In genomic region chr2:203014456-203015199, GRCh38 we compare ENCODE assay signal across 8 cellular contexts. TPM values are rescaled to one million over a fixed set of nuclear protein-coding genes. Genes with fewer than 3 reads are reported as not detected.
DNase-seq lines count a peak whose midpoint lies in the region; ATAC-seq and TF ChIP-seq lines count a peak whose summit lies in the region.

NBEAL1 (plus strand) TSS chr2:203014875; CDS start chr2:203016385, 1,510 bp downstream.

- H3K4me3 Mint-ChIP-seq in activated T-cell treated with anti-CD3 and anti-CD28 coated beads, Interleukin-2, amount 50 U/mL, for 72 hours = peak within 1 kb of the TSS; percentile 92 to 99

- TF ChIP-seq EP300 in esophagus muscularis mucosa (IDR thresholded peaks at IDR 0.05) = peak; percentile 40

- peak within 1 kb of the TSS; percentile 69 for H3K4me3 ChIP-seq in KMS-11 (IDR thresholded peaks at IDR 0.05; ENCODE audit: insufficient read depth, low read depth, low read length)
- peak within 1 kb of the TSS; percentile 54 to 91 (median 78) for H3K4me3 ChIP-seq in Peyer's patch
- H3K4me3 ChIP-seq in esophagus muscularis mucosa = peak within 1 kb of the TSS; percentile 78 to 91 (median 83)
- peak within 1 kb of the TSS; percentile 80 to 92 for H3K4me3 ChIP-seq in muscle layer of duodenum (ENCODE audit: low read depth in 1 of 2, low read length in 2 of 2)

- H3K4me1 ChIP-seq in KMS-11 (ENCODE audit: low read depth, poor library complexity, severe bottlenecking) (peaks cover 48% of the 10 kb centered on the region), Peyer's patch (peaks cover 0 to 18% (median 0%) of the 10 kb centered on the region in 4 donors), esophagus muscularis mucosa (peaks cover 3 to 51% (median 44%) of the 10 kb centered on the region in 4 donors), muscle layer of duodenum (ENCODE audit: control insufficient read depth in 1 of 2, insufficient read depth in 2 of 2, low read length in 2 of 2) (peaks cover 12 to 28% of the 10 kb centered on the region in 2 donors)

- H3K9ac ChIP-seq in KMS-11 = peak within 1 kb of the TSS; percentile 67; the same call in 1 of the 2 replicates

- peak; percentile 47 to 87 for TF ChIP-seq POLR2A in Peyer's patch (IDR thresholded peaks at IDR 0.05)
- peak; percentile 69 for TF ChIP-seq POLR2A in esophagus muscularis mucosa (IDR thresholded peaks at IDR 0.05; ENCODE audit: low read depth)

- H3K27ac ChIP-seq in KMS-11 (peak within 1 kb of the TSS; percentile 63), Peyer's patch (peak within 1 kb of the TSS; percentile 72 to 97 (median 94)), esophagus muscularis mucosa (replicated peaks in 1 of 4) (peak within 1 kb of the TSS; percentile 91 to 96 (median 94)), muscle layer of duodenum (ENCODE audit: low read length) (peak within 1 kb of the TSS; percentile 100)

- peak within 1 kb of the TSS; percentile 96 for H3K27ac Mint-ChIP-seq in activated T-cell treated with anti-CD3 and anti-CD28 coated beads, Interleukin-2, amount 50 U/mL, for 72 hours

- H3K4me1 Mint-ChIP-seq in activated T-cell treated with anti-CD3 and anti-CD28 coated beads, Interleukin-2, amount 50 U/mL, for 72 hours (ENCODE audit: low read depth) = peaks cover 45% of the 10 kb centered on the region

- H3K36me3 Mint-ChIP-seq in activated T-cell treated with anti-CD3 and anti-CD28 coated beads, Interleukin-2, amount 50 U/mL, for 72 hours (ENCODE audit: insufficient read depth in 2 of 2) = peaks cover 0 to 2% of the 10 kb centered on the region in 2 donors

- TF ChIP-seq CTCF in KMS-11 (conservative IDR thresholded peaks at IDR 0.05; ENCODE audit: low read depth, low read length) = no peak
- TF ChIP-seq CTCF in Peyer's patch (IDR thresholded peaks at IDR 0.05) = no peak
- TF ChIP-seq CTCF in esophagus muscularis mucosa (IDR thresholded peaks at IDR 0.05) = no peak

- H3K27me3 ChIP-seq in KMS-11 (ENCODE audit: insufficient read depth, low read depth) = no peaks in the 10 kb centered on the region
- no peaks in the 10 kb centered on the region for H3K27me3 ChIP-seq in Peyer's patch
- no peaks in the 10 kb centered on the region for H3K27me3 ChIP-seq in esophagus muscularis mucosa
- no peaks in the 10 kb centered on the region for H3K27me3 ChIP-seq in muscle layer of duodenum (ENCODE audit: low read depth, low read length)

- 0% methylated on average over 11 of the region's 59 CpGs for WGBS in esophagus muscularis mucosa

- DNase-seq in DMS53 treated with DMSO at 0.1 percent for 48 hours (lab: John Stamatoyannopoulos, UW; ENCODE audit: unreplicated experiment) = peak; percentile 89
- peak; percentile 95 to 99 (median 99) for DNase-seq in Peyer's patch
- DNase-seq in activated T-cell treated with anti-CD3 and anti-CD28 coated beads, Interleukin-2, amount 50 U/mL, for 72 hours = peak; percentile 97 to 99
- peak; percentile 99 for DNase-seq in esophagus muscularis mucosa (ENCODE audit: extremely low spot score)
- peak; percentile 93 to 96 for DNase-seq in stimulated activated CD8-positive, alpha-beta memory T cell treated with anti-CD3 and anti-CD28 coated beads, Interleukin-7, amount 100 ng/mL, for 4 hours (ENCODE audit: low read depth in 2 of 2)

- H3K4me2 ChIP-seq in KMS-11 = peak within 1 kb of the TSS; percentile 86

- H3K36me3 ChIP-seq in KMS-11 (ENCODE audit: insufficient read depth) = no peaks in the 10 kb centered on the region
- H3K36me3 ChIP-seq in Peyer's patch = no peaks in the 10 kb centered on the region
- no peaks in the 10 kb centered on the region for H3K36me3 ChIP-seq in esophagus muscularis mucosa
- peaks cover 0 to 3% of the 10 kb centered on the region in 2 donors for H3K36me3 ChIP-seq in muscle layer of duodenum (ENCODE audit: control insufficient read depth in 1 of 2, insufficient read depth in 2 of 2, low read length in 2 of 2)

- ATAC-seq in GM21737 (IDR thresholded peaks at IDR 0.05; ENCODE audit: unreplicated experiment) = peak; percentile 97
- peak; percentile 95 to 96 for ATAC-seq in activated T-cell treated with anti-CD3 and anti-CD28 coated beads, Interleukin-2, amount 50 U/mL, for 72 hours (replicated peaks in 1 of 2)

- H2AFZ ChIP-seq in KMS-11 (ENCODE audit: low read depth) = peak within 1 kb of the TSS; percentile 98

- H3K9me3 ChIP-seq in Peyer's patch (no peaks in the 10 kb centered on the region), esophagus muscularis mucosa (no peaks in the 10 kb centered on the region), muscle layer of duodenum (ENCODE audit: control insufficient read depth in 1 of 2, low read length in 2 of 2) (no peaks in the 10 kb centered on the region)

- H3K9me3 Mint-ChIP-seq in activated T-cell treated with anti-CD3 and anti-CD28 coated beads, Interleukin-2, amount 50 U/mL, for 72 hours = no peaks in the 10 kb centered on the region

- H4K20me1 ChIP-seq in KMS-11 (ENCODE audit: insufficient read depth) = no peaks in the 10 kb centered on the region

- intact Hi-C loops in esophagus muscularis mucosa (cut with DNase I) = no loop called here

- H3K79me2 ChIP-seq in KMS-11 (ENCODE audit: insufficient read depth, low read depth) = no peaks in the 10 kb centered on the region

- peaks cover 9% of the 10 kb centered on the region for H3K27me3 Mint-ChIP-seq in activated T-cell treated with anti-CD3 and anti-CD28 coated beads, Interleukin-2, amount 50 U/mL, for 72 hours (ENCODE audit: low read depth)

RNA-seq across cellular contexts. Expression of gene NBEAL1, which starts in this region (rescaled TPM):
- total RNA-seq in Peyer's patch (100 to 1,000 TPM in 1 of 4 donors, 10 to 100 TPM in 3; 43.7 to 140 (median 90.2) TPM), esophagus muscularis mucosa (10 to 100 TPM; 20.5 to 24.1 (median 23.1) TPM)
- 10 to 100 TPM; 12.9 to 16.0 TPM for total RNA-seq in activated T-cell treated with anti-CD3 and anti-CD28 coated beads, Interleukin-2, amount 50 U/mL, for 72 hours

Comparison
In these comparisons a context has a peak if more than half of its experiments do, and no peak if none do; other contexts are left out.
1. Peak in every context shown above with its lines: DNase-seq, ATAC-seq, H3K4me3 ChIP-seq and H3K27ac ChIP-seq.